ENCODE assay signal across 19 cellular contexts in the genomic region with DNA sequence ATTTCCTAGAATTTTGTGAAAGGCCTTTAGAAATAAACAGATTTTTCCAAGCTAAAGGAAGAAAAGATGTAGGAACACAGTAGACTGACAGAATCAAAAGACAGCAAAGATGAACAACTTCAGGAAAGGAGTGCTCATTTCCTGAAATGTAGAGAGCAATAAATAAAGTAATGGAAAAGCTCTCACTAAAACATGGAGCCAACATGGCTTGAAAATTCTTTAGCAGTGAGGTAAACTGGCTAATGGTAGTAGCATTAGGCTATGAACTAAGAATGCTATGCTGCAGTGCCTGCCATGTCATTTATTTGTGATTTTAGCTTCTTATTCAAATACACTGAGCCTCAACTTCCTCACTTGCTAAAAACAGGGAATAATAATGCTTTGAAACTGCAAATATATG.
DNase-seq lines count a peak whose midpoint lies in the region; TF ChIP-seq lines count a peak whose summit lies in the region.
"Had no signal": no experiment of that assay in that cellular context is flagged by ENCODE, and none has a peak within 500 bp of the region (broad histone marks: within the 10 kb centered on the region; RNA-seq: fewer than 3 reads in every experiment).

No MANE protein-coding gene starts in this region.

- H3K36me3 ChIP-seq in ascending aorta = no peaks in the 10 kb centered on the region
- H3K36me3 ChIP-seq: adrenal gland, BE2C, HAP-1, right atrium auricular region had no signal

- H3K9me3 ChIP-seq in ascending aorta = no peaks in the 10 kb centered on the region
- H3K9me3 ChIP-seq: adrenal gland, BE2C, HAP-1, right atrium auricular region had no signal

- intact Hi-C loops in ascending aorta (cut with DNase I) (no loop called here), lower leg skin (cut with DNase I; ENCODE audit: low total_unique reads) (no loop called here)

- H3K4me3 ChIP-seq in ascending aorta (no peak overlapping the region), fibroblast of pulmonary artery (replicated peaks; ENCODE audit: low read depth, low read length) (no peak overlapping the region), lower leg skin (ENCODE audit: low read depth, poor library complexity, severe bottlenecking) (no peak overlapping the region)
- H3K4me3 ChIP-seq: adrenal gland, HAP-1, right atrium auricular region had no signal

- peaks cover 0 to under 1% of the 10 kb centered on the region in 2 donors for H3K4me1 ChIP-seq in ascending aorta
- H3K4me1 ChIP-seq: adrenal gland, BE2C, right atrium auricular region had no signal

- H3K27me3 ChIP-seq in ascending aorta = no peaks in the 10 kb centered on the region
- H3K27me3 ChIP-seq: adrenal gland, BE2C, right atrium auricular region had no signal

- TF ChIP-seq CTCF in ascending aorta (IDR thresholded peaks at IDR 0.05) = no peak
- no peak for TF ChIP-seq CTCF in fibroblast of pulmonary artery (IDR thresholded peaks at IDR 0.05; ENCODE audit: low read length, missing control alignments)
- no peak for TF ChIP-seq CTCF in lower leg skin (IDR thresholded peaks at IDR 0.05)
- no peak for TF ChIP-seq CTCF in GM10266 (IDR thresholded peaks at IDR 0.05; ENCODE audit: control insufficient read depth, insufficient read depth, low read depth, missing control alignments)

- no peak for TF ChIP-seq POLR2A in lower leg skin (IDR thresholded peaks at IDR 0.05)

- DNase-seq in EH (ENCODE audit: low read depth) = peak; percentile 76
- no peak for DNase-seq in ascending aorta (ENCODE audit: low spot score in 2 of 2)
- peak; percentile 30 for DNase-seq in fibroblast of pulmonary artery (ENCODE audit: low read depth)
- peak; percentile 34 for DNase-seq in non-pigmented ciliary epithelial cell (ENCODE audit: low read depth)
- DNase-seq in islet precursor cell = no peak
- no peak for DNase-seq in lower leg skin (ENCODE audit: low spot score in 2 of 2)
- no peak for DNase-seq in dermis blood vessel endothelial cell
- DNase-seq in GM10266 (ENCODE audit: extremely low spot score) = no peak
- DNase-seq: activated CD4-positive, alpha-beta T cell treated with anti-CD3 and anti-CD28 coated beads for 48 hours; activated effector memory CD4-positive, alpha-beta T cell treated with anti-CD3 and anti-CD28 coated beads, Interleukin-2, amount 50 U/mL, for 16 hours; adrenal gland; BE2C; NCI-H1417 treated with DMSO at 0.1 percent for 48 hours; NCI-H2171 treated with DMSO at 0.1 percent for 48 hours; occipital lobe; OCI-M1; SHP77 had no signal

- H3K27ac ChIP-seq in ascending aorta = peak overlapping the region; percentile 25 to 53
- H3K27ac ChIP-seq: adrenal gland, right atrium auricular region had no signal

Comparison
In these comparisons a context has a peak if more than half of its experiments do, and no peak if none do; other contexts are left out.
1. DNase-seq: peak in EH (single experiment), fibroblast of pulmonary artery (single experiment) and non-pigmented ciliary epithelial cell (single experiment); none in ascending aorta (0 of 2), islet precursor cell (single experiment), lower leg skin (0 of 2), dermis blood vessel endothelial cell (single experiment) and GM10266 (single experiment).